In the genomic region with DNA sequence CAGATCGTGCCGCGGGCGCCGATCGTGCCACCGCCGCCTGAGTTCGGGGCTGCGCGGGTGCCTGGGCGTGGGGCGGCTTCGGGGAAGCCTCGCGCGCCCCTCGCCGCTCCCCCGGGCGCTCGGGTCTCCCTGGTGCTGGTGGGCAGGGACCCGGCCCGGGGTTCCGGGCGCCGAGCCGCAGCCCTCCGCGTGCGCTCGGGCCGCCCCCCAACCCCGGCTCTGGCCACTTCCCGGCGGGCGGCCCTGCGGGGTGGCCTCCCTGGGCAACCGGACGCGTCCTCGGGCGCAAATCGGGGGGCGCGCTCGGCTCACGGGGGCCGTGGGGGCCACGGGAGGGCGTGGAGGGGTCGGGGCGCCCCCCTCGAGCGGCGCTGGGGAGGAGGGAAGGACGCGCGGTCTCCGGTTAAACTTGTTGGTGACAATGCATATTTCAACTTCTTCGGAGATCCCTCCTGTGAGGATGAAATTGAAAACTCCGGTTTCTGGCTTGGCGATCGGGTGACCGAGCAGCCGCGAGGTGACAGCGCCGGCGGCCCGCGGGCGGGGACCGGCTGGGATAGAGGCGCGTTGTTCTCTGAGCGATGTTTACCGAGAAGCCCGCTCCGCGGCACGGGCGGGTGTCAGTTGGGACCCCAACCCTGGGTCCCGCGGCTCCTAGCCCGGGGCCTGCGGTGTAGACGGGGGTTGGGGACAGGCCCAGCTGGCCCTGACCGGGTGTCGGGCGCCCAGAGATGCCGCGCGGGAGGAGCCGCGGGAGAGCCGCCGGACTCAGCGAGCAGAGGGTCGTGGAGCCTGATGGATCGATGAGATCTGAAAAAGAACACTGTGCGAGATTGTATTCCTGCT, we compare ENCODE assay signal across 1 cellular context.
TF ChIP-seq lines count a peak whose summit lies in the region.

No MANE protein-coding gene starts in this region.

TF ChIP-seq in endothelial cell of umbilical vein, 7 proteins besides CTCF, POLR2A, EP300 and RAD21 (continued from another document):
- TF ChIP-seq, protein P1, sequence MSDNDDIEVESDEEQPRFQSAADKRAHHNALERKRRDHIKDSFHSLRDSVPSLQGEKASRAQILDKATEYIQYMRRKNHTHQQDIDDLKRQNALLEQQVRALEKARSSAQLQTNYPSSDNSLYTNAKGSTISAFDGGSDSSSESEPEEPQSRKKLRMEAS (IDR thresholded peaks at IDR 0.05; ENCODE audit: insufficient read depth, insufficient read length) = no peak
